ENCODE assay signal across 1 cellular context in genomic region chr1:108041360-108042143, GRCh38.
TF ChIP-seq lines count a peak whose summit lies in the region.

No MANE protein-coding gene starts in this region.

TF ChIP-seq in GM23338, 12 proteins besides CTCF, POLR2A, EP300 and RAD21 (continued from another document):
- no peak for TF ChIP-seq ZNF462 (CRISPR knock-in tag; IDR thresholded peaks at IDR 0.05)
TF ChIP-seq in GM23338: peak in this region for 0.
